13 cellular contexts compared by ENCODE assay signal in genomic region chr12:115398311-115398781, GRCh38.
DNase-seq lines count a peak whose midpoint lies in the region; ATAC-seq, FAIRE-seq and TF ChIP-seq lines count a peak whose summit lies in the region.
"Had no signal": no experiment of that assay in that cellular context is flagged by ENCODE, and none has a peak within 500 bp of the region (broad histone marks: within the 10 kb centered on the region; RNA-seq: fewer than 3 reads in every experiment).

No MANE protein-coding gene starts in this region.

- FAIRE-seq in D721Med (lab: Jason Lieb, UNC) (no peak), HTR-8/SVneo (lab: Jason Lieb, UNC) (no peak)
- FAIRE-seq: kidney had no signal

- H3K27me3 Mint-ChIP-seq in stimulated activated memory B cell treated with anti-CD40 and anti-IgM and Interleukin-4, amounts not matched to agents 10 μg/mL and 1 μg/mL and 100 μg/mL, for 72 hours = no peaks in the 10 kb centered on the region
- H3K27me3 Mint-ChIP-seq: CD8-positive, alpha-beta memory T cell had no signal

- H3K9me3 Mint-ChIP-seq in stimulated activated memory B cell treated with anti-CD40 and anti-IgM and Interleukin-4, amounts not matched to agents 10 μg/mL and 1 μg/mL and 100 μg/mL, for 72 hours = peaks cover 15% of the 10 kb centered on the region

- intact Hi-C loops in left colon (cut with DNase I, micrococcal nuclease) = no loop called here

- no peak overlapping the region for H3K4me3 Mint-ChIP-seq in stimulated activated memory B cell treated with anti-CD40 and anti-IgM and Interleukin-4, amounts not matched to agents 10 μg/mL and 1 μg/mL and 100 μg/mL, for 72 hours
- H3K4me3 Mint-ChIP-seq: activated naive CD4-positive, alpha-beta T cell treated with anti-CD3 and anti-CD28 coated beads for 36 hours; CD8-positive, alpha-beta memory T cell; neural progenitor cell had no signal

- no peaks in the 10 kb centered on the region for H3K36me3 Mint-ChIP-seq in stimulated activated memory B cell treated with anti-CD40 and anti-IgM and Interleukin-4, amounts not matched to agents 10 μg/mL and 1 μg/mL and 100 μg/mL, for 72 hours
- H3K36me3 Mint-ChIP-seq: CD8-positive, alpha-beta memory T cell; neural progenitor cell had no signal

- TF ChIP-seq CTCF in D721Med (IDR thresholded peaks at IDR 0.05; ENCODE audit: insufficient read depth, missing control alignments) = peak; percentile 16

- H3K27ac Mint-ChIP-seq in stimulated activated memory B cell treated with anti-CD40 and anti-IgM and Interleukin-4, amounts not matched to agents 10 μg/mL and 1 μg/mL and 100 μg/mL, for 72 hours = no peak overlapping the region
- H3K27ac Mint-ChIP-seq: activated naive CD4-positive, alpha-beta T cell treated with anti-CD3 and anti-CD28 coated beads for 36 hours; CD8-positive, alpha-beta memory T cell; neural progenitor cell had no signal

- H3K4me1 Mint-ChIP-seq in stimulated activated memory B cell treated with anti-CD40 and anti-IgM and Interleukin-4, amounts not matched to agents 10 μg/mL and 1 μg/mL and 100 μg/mL, for 72 hours = no peaks in the 10 kb centered on the region
- H3K4me1 Mint-ChIP-seq: CD8-positive, alpha-beta memory T cell; neural progenitor cell had no signal

- ATAC-seq in SK-N-SH treated with all-trans-retinoic acid at 6 μM for 48 hours (peak; percentile 37; the same call in 1 of the 3 replicates), left colon (peak; percentile 89), HG03432 (IDR thresholded peaks at IDR 0.05; ENCODE audit: unreplicated experiment) (no peak), HG03045 (IDR thresholded peaks at IDR 0.05; ENCODE audit: unreplicated experiment) (no peak)
- no peak for ATAC-seq in stimulated activated memory B cell treated with anti-CD40 and anti-IgM and Interleukin-4, amounts not matched to agents 10 μg/mL and 1 μg/mL and 100 μg/mL, for 72 hours

- no peak for DNase-seq in D721Med (ENCODE audit: insufficient read length, low spot score)
- peak; percentile 35 for DNase-seq in HTR-8/SVneo (ENCODE audit: insufficient read length, low spot score)
- peak in 1 of 2 donors; percentile 17 for DNase-seq in left colon
- no peak for DNase-seq in stimulated activated CD8-positive, alpha-beta memory T cell treated with anti-CD3 and anti-CD28 coated beads, Interleukin-4, amount 100 ng/mL, for 48 hours
- DNase-seq: activated naive CD4-positive, alpha-beta T cell treated with anti-CD3 and anti-CD28 coated beads for 36 hours; CD8-positive, alpha-beta memory T cell; kidney; NCI-H446 treated with DMSO at 0.1 percent for 48 hours had no signal

TF ChIP-seq in SK-N-SH treated with all-trans-retinoic acid at 6 μM for 48 hours, 23 proteins besides CTCF, POLR2A, EP300 and RAD21:
- TF ChIP-seq POU6F1 (CRISPR knock-in tag; IDR thresholded peaks at IDR 0.05; ENCODE audit: borderline replicate concordance, low read depth) (no peak), CSRNP3 (CRISPR knock-in tag; IDR thresholded peaks at IDR 0.05) (no peak), CSDC2 (CRISPR knock-in tag; IDR thresholded peaks at IDR 0.05) (no peak), PATZ1 (CRISPR knock-in tag; IDR thresholded peaks at IDR 0.05; ENCODE audit: borderline replicate concordance) (no peak), SNAI2 (CRISPR knock-in tag; IDR thresholded peaks at IDR 0.05) (no peak), PPARA (CRISPR knock-in tag; IDR thresholded peaks at IDR 0.05; ENCODE audit: borderline replicate concordance) (no peak), ZNF8 (CRISPR knock-in tag; IDR thresholded peaks at IDR 0.05) (no peak), ESRRG (CRISPR knock-in tag; IDR thresholded peaks at IDR 0.05) (no peak), ARNTL (CRISPR knock-in tag; IDR thresholded peaks at IDR 0.05; ENCODE audit: borderline replicate concordance, low read depth) (no peak), BACH2 (CRISPR knock-in tag; IDR thresholded peaks at IDR 0.05; ENCODE audit: borderline replicate concordance) (no peak), RARB (CRISPR knock-in tag; IDR thresholded peaks at IDR 0.05) (no peak), TSHZ2 (CRISPR knock-in tag; IDR thresholded peaks at IDR 0.05) (no peak), ZNF565 (CRISPR knock-in tag; conservative IDR thresholded peaks at IDR 0.05; ENCODE audit: low read depth) (no peak), ISL1 (CRISPR knock-in tag; IDR thresholded peaks at IDR 0.05) (no peak), TCF4 (CRISPR knock-in tag; IDR thresholded peaks at IDR 0.05; ENCODE audit: borderline replicate concordance) (no peak), ZFP3 (CRISPR knock-in tag; IDR thresholded peaks at IDR 0.05) (no peak), CREB5 (CRISPR knock-in tag; IDR thresholded peaks at IDR 0.05; ENCODE audit: low read depth) (no peak), ZNF70 (CRISPR knock-in tag; IDR thresholded peaks at IDR 0.05) (no peak)
TF ChIP-seq in SK-N-SH treated with all-trans-retinoic acid at 6 μM for 48 hours: peak in this region for 0.

Comparison
In these comparisons a context has a peak if more than half of its experiments do, and no peak if none do; other contexts are left out.
1. ATAC-seq: peak in SK-N-SH treated with all-trans-retinoic acid at 6 μM for 48 hours (single experiment) and left colon (single experiment); none in HG03432 (single experiment), stimulated activated memory B cell treated with anti-CD40 and anti-IgM and Interleukin-4, amounts not matched to agents 10 μg/mL and 1 μg/mL and 100 μg/mL, for 72 hours (single experiment) and HG03045 (single experiment).